12 cellular contexts compared by ENCODE assay signal in genomic region chr4:46386570-46386969, GRCh38. TPM values are rescaled to one million over a fixed set of nuclear protein-coding genes. Genes with fewer than 3 reads are reported as not detected.
DNase-seq lines count a peak whose midpoint lies in the region; ATAC-seq and TF ChIP-seq lines count a peak whose summit lies in the region.
"Had no signal": no experiment of that assay in that cellular context is flagged by ENCODE, and none has a peak within 500 bp of the region (broad histone marks: within the 10 kb centered on the region; RNA-seq: fewer than 3 reads in every experiment).

No MANE protein-coding gene starts in this region.

- H4K20me1 ChIP-seq in mammary epithelial cell (ENCODE audit: insufficient read depth, low read length), result no peaks in the 10 kb centered on the region

- H3K4me2 ChIP-seq in mammary epithelial cell (ENCODE audit: insufficient read depth, low read depth, low read length), result no peak overlapping the region

- H3K27me3 Mint-ChIP-seq in MCF 10A (ENCODE audit: insufficient read depth, unreplicated experiment) (peaks cover 12% of the 10 kb centered on the region), endodermal cell (ENCODE audit: insufficient read depth) (peaks cover 45% of the 10 kb centered on the region), type B pancreatic cell (peaks cover 69% of the 10 kb centered on the region)

- H3K4me3 Mint-ChIP-seq in MCF 10A (ENCODE audit: unreplicated experiment), result no peak overlapping the region
- H3K4me3 Mint-ChIP-seq in endodermal cell, result no peak overlapping the region
- H3K4me3 Mint-ChIP-seq in type B pancreatic cell, result no peak overlapping the region
- H3K4me3 Mint-ChIP-seq: activated naive CD8-positive, alpha-beta T cell treated with anti-CD3 and anti-CD28 coated beads, Interleukin-2, amount 10 ng/mL, durations not matched to agents 7 days and 5 days had no signal

- BruUV-seq in MCF 10A (replicated peaks; lab: Mats Ljungman, UMichigan) (no TSS peak), mammary epithelial cell (replicated peaks; lab: Mats Ljungman, UMichigan) (no TSS peak)

- peaks cover 39% of the 10 kb centered on the region for H3K27me3 ChIP-seq in mammary epithelial cell (ENCODE audit: insufficient read depth, low read length)
- H3K27me3 ChIP-seq in endodermal cell (ENCODE audit: control insufficient read depth, insufficient read depth, low read length, poor library complexity, severe bottlenecking), result peaks cover 63% of the 10 kb centered on the region

- 0% methylated on average over 1 of the region's 1 CpG for WGBS in mammary epithelial cell (ENCODE audit: low coverage, missing lambda C conversion rate)
- no CpG with 5 or more reads among the region's 1 CpG for WGBS in endodermal cell (ENCODE audit: insufficient coverage in 1 of 2, insufficient read length in 1 of 2), 2 experiments

- H3K36me3 ChIP-seq in mammary epithelial cell (ENCODE audit: insufficient read depth, low read length) (no peaks in the 10 kb centered on the region), endodermal cell (ENCODE audit: control insufficient read depth, insufficient read depth, low read length) (no peaks in the 10 kb centered on the region)

- H3K9me3 ChIP-seq in mammary epithelial cell (replicated peaks; ENCODE audit: insufficient read depth, low read length) (no peaks in the 10 kb centered on the region), endodermal cell (ENCODE audit: control insufficient read depth, low read length) (no peaks in the 10 kb centered on the region)

- no peak overlapping the region for H3K9ac ChIP-seq in mammary epithelial cell (ENCODE audit: insufficient read depth, low read length)
- H3K9ac ChIP-seq in endodermal cell (ENCODE audit: extremely low read depth, low read length, poor library complexity, severe bottlenecking), result no peak overlapping the region

- H3K27ac ChIP-seq in mammary epithelial cell (ENCODE audit: insufficient read depth, low read depth, low read length) (no peak overlapping the region), endodermal cell (ENCODE audit: low read depth, low read length) (no peak overlapping the region)

- intact Hi-C loops in MCF 10A (cut with micrococcal nuclease) (loop anchor here (5.0 kb wide), 2 partner anchors 121 to 176 kb away; no protein-coding TSS in a partner anchor), mammary epithelial cell (cut with micrococcal nuclease) (no loop called here)

- H3K4me3 ChIP-seq in mammary epithelial cell (replicated peaks in 1 of 3; ENCODE audit: insufficient read depth in 1 of 3, low read depth in 2 of 3, low read length in 3 of 3), result no peak overlapping the region
- H3K4me3 ChIP-seq in endodermal cell (ENCODE audit: low read length), result no peak overlapping the region

- DNase-seq in MCF 10A (ENCODE audit: unreplicated experiment), result peak; percentile 73
- DNase-seq in mammary epithelial cell, result no peak
- DNase-seq in RKO (ENCODE audit: low spot score), result peak; percentile 50
- peak; percentile 77 for DNase-seq in endodermal cell
- DNase-seq in type B pancreatic cell (ENCODE audit: extremely low spot score, unreplicated experiment), result no peak
- no peak for DNase-seq in cerebellum (ENCODE audit: low spot score)
- DNase-seq in ecto neural progenitor cell (ENCODE audit: low spot score), result no peak
- DNase-seq: activated naive CD8-positive, alpha-beta T cell treated with anti-CD3 and anti-CD28 coated beads, Interleukin-2, amount 10 ng/mL, durations not matched to agents 7 days and 5 days; dermis blood vessel endothelial cell; MM.1S had no signal

- no peaks in the 10 kb centered on the region for H3K79me2 ChIP-seq in mammary epithelial cell (ENCODE audit: insufficient read depth, low read length)

- ATAC-seq in GM19455 (IDR thresholded peaks at IDR 0.05; ENCODE audit: unreplicated experiment), result no peak
- ATAC-seq: left lobe of liver had no signal

- H3K9me3 Mint-ChIP-seq in MCF 10A (ENCODE audit: unreplicated experiment) (no peaks in the 10 kb centered on the region), endodermal cell (no peaks in the 10 kb centered on the region), type B pancreatic cell (no peaks in the 10 kb centered on the region)
- H3K9me3 Mint-ChIP-seq: activated naive CD8-positive, alpha-beta T cell treated with anti-CD3 and anti-CD28 coated beads, Interleukin-2, amount 10 ng/mL, durations not matched to agents 7 days and 5 days had no signal

- H3K36me3 Mint-ChIP-seq in MCF 10A (ENCODE audit: insufficient read depth, unreplicated experiment), result no peaks in the 10 kb centered on the region
- H3K36me3 Mint-ChIP-seq in endodermal cell (ENCODE audit: low read depth), result no peaks in the 10 kb centered on the region
- no peaks in the 10 kb centered on the region for H3K36me3 Mint-ChIP-seq in type B pancreatic cell

- CTCF ChIA-PET in MCF 10A (lab: Yijun Ruan, JAX), result interaction anchor here (1.6 kb wide), 1 partner anchor 262 kb away, joined by 7 read pairs; no protein-coding TSS in a partner anchor
- CTCF ChIA-PET in mammary epithelial cell (lab: Charles Lee; ENCODE audit: low non-redundant PET), result no interaction called here

- dilution Hi-C loops in mammary epithelial cell (cut with HindIII; ENCODE audit: low sequenced_read_pairs), result no loop called here

- H3K27ac Mint-ChIP-seq in MCF 10A (ENCODE audit: low read depth, unreplicated experiment) (no peak overlapping the region), endodermal cell (no peak overlapping the region), type B pancreatic cell (no peak overlapping the region)
- H3K27ac Mint-ChIP-seq: activated naive CD8-positive, alpha-beta T cell treated with anti-CD3 and anti-CD28 coated beads, Interleukin-2, amount 10 ng/mL, durations not matched to agents 7 days and 5 days had no signal

- H3K4me1 Mint-ChIP-seq in MCF 10A (ENCODE audit: insufficient read depth, unreplicated experiment) (peaks cover 19% of the 10 kb centered on the region), endodermal cell (peaks cover 17% of the 10 kb centered on the region), type B pancreatic cell (ENCODE audit: unreplicated experiment) (peaks cover 20% of the 10 kb centered on the region)

- TF ChIP-seq CTCF in MCF 10A (IDR thresholded peaks at IDR 0.05; ENCODE audit: unreplicated experiment), result peak; percentile 25
- TF ChIP-seq CTCF in mammary epithelial cell (conservative IDR thresholded peaks at IDR 0.05 in 1 of 2, IDR thresholded peaks at IDR 0.05 in 1 of 2; ENCODE audit: extremely low read depth in 1 of 2, insufficient read depth in 1 of 2, low read depth in 1 of 2, low read length in 2 of 2), result peak in 1 of 2 donors; percentile 3
- TF ChIP-seq CTCF in endodermal cell (conservative IDR thresholded peaks at IDR 0.05), result peak; percentile 75
- TF ChIP-seq CTCF in type B pancreatic cell (conservative IDR thresholded peaks at IDR 0.05), result peak; percentile 58

- in situ Hi-C loops in mammary epithelial cell (cut with MboI; ENCODE audit: low sequenced_read_pairs in 2 of 2), result no loop called here

- H3K4me1 ChIP-seq in mammary epithelial cell (ENCODE audit: insufficient read depth, low read length) (peaks cover 8% of the 10 kb centered on the region), endodermal cell (ENCODE audit: control insufficient read depth, insufficient read depth, low read length) (no peaks in the 10 kb centered on the region)

- no peak overlapping the region for H2AFZ ChIP-seq in mammary epithelial cell (ENCODE audit: low read depth, low read length)

- POLR2A ChIA-PET in MCF 10A (lab: Yijun Ruan, JAX), result no interaction called here

RNA-seq across cellular contexts. Expression of gene GABRA2, which starts 3.4 kb away (rescaled TPM):
- total RNA-seq in MCF 10A (2022) (2.2 and 2.5 TPM in 2 replicates), mammary epithelial cell (not detected), endodermal cell (under 1 TPM; 0.09 to 0.13 TPM), type B pancreatic cell (ENCODE audit: low replicate concordance) (4.7 and 8.2 TPM in 2 replicates), cerebellum (63.9 TPM)
- polyA plus RNA-seq in mammary epithelial cell, result 0.05 TPM
- not detected for polyA minus RNA-seq in mammary epithelial cell
- polyA plus RNA-seq in endodermal cell (2013, experiment 1 of 2), result 0.96 TPM
- 0.70 TPM for polyA plus RNA-seq in endodermal cell (2013, experiment 2 of 2)
- total RNA-seq: activated naive CD8-positive, alpha-beta T cell treated with anti-CD3 and anti-CD28 coated beads, Interleukin-2, amount 10 ng/mL, durations not matched to agents 7 days and 5 days; dermis blood vessel endothelial cell; left lobe of liver had no signal

Comparison
In these comparisons a context has a peak if more than half of its experiments do, and no peak if none do; other contexts are left out.
1. DNase-seq: peak in MCF 10A (single experiment), RKO (single experiment) and endodermal cell (single experiment); none in mammary epithelial cell (single experiment), type B pancreatic cell (single experiment), cerebellum (single experiment) and ecto neural progenitor cell (single experiment).